24 cellular contexts compared by ENCODE assay signal in genomic region chr6:83051386-83052172, GRCh38.
DNase-seq lines count a peak whose midpoint lies in the region; ATAC-seq and TF ChIP-seq lines count a peak whose summit lies in the region.
"Had no signal": no experiment of that assay in that cellular context is flagged by ENCODE, and none has a peak within 500 bp of the region (broad histone marks: within the 10 kb centered on the region; RNA-seq: fewer than 3 reads in every experiment).

No MANE protein-coding gene starts in this region.

- no peak overlapping the region for H3K4me3 Mint-ChIP-seq in memory B cell
- H3K4me3 Mint-ChIP-seq: activated naive CD4-positive, alpha-beta T cell treated with anti-CD3 and anti-CD28 coated beads, Interleukin-2, amount 10 ng/mL, durations not matched to agents 7 days and 5 days; activated T-cell treated with anti-CD3 and anti-CD28 coated beads, Interleukin-2, amount 50 U/mL, for 72 hours; IgD-negative memory B cell; stimulated activated effector memory CD8-positive, alpha-beta T cell treated with anti-CD3 and anti-CD28 coated beads, Interleukin-12 subunit alpha, Interleukin-12 subunit beta, amount 100 ng/mL, for 72 hours; T-helper 2 cell treated with Interferon-gamma antibody and Interleukin-4, amounts not matched to agents 5 μg/mL and 100 μg/mL, for 36 hours had no signal

- TF ChIP-seq CTCF in VCaP (conservative IDR thresholded peaks at IDR 0.05), result no peak
- TF ChIP-seq CTCF in brain microvascular endothelial cell (IDR thresholded peaks at IDR 0.05; ENCODE audit: low read depth, low read length, missing control alignments), result no peak

- peak overlapping the region; percentile 41 for H3K27ac ChIP-seq in VCaP
- no peak overlapping the region for H3K27ac ChIP-seq in brain microvascular endothelial cell
- H3K27ac ChIP-seq: 22Rv1, HL-60, PC-9, SJCRH30, uterus had no signal

- peaks cover 5% of the 10 kb centered on the region for H3K4me1 Mint-ChIP-seq in memory B cell
- H3K4me1 Mint-ChIP-seq: activated naive CD4-positive, alpha-beta T cell treated with anti-CD3 and anti-CD28 coated beads, Interleukin-2, amount 10 ng/mL, durations not matched to agents 7 days and 5 days; stimulated activated effector memory CD8-positive, alpha-beta T cell treated with anti-CD3 and anti-CD28 coated beads, Interleukin-12 subunit alpha, Interleukin-12 subunit beta, amount 100 ng/mL, for 72 hours had no signal

- no peak overlapping the region for H3K4me3 ChIP-seq in brain microvascular endothelial cell (ENCODE audit: low read depth, low read length)
- H3K4me3 ChIP-seq: MG63, PC-9, SJCRH30, uterus had no signal

- H3K27me3 ChIP-seq in brain microvascular endothelial cell (replicated peaks), result no peaks in the 10 kb centered on the region
- H3K27me3 ChIP-seq: MG63, SJCRH30, uterus had no signal

- in situ Hi-C loops in brain microvascular endothelial cell (cut with HindIII; ENCODE audit: low pct_ligation_motif_present, low sequenced_read_pairs), result no loop called here

- H3K36me3 Mint-ChIP-seq in memory B cell, result peaks cover 25% of the 10 kb centered on the region

- DNase-seq in NCI-H146 (lab: John Stamatoyannopoulos, UW) (peak; percentile 6), NCI-H146 treated with DMSO at 0.1 percent for 48 hours (lab: John Stamatoyannopoulos, UW; ENCODE audit: unreplicated experiment) (no peak), NCI-H510A (lab: John Stamatoyannopoulos, UW) (peak; percentile 8), memory B cell (ENCODE audit: low spot score in 2 of 2) (no peak), brain microvascular endothelial cell (no peak), NCI-H82 (lab: John Stamatoyannopoulos, UW) (no peak)
- DNase-seq: activated naive CD4-positive, alpha-beta T cell treated with anti-CD3 and anti-CD28 coated beads, Interleukin-2, amount 10 ng/mL, durations not matched to agents 7 days and 5 days; activated T-cell treated with anti-CD3 and anti-CD28 coated beads, Interleukin-2, amount 50 U/mL, for 72 hours; aorta; effector CD4-positive, alpha-beta T cell; glutamatergic neuron; MG63; NCI-H526 treated with DMSO at 0.1 percent for 48 hours; PC-9; posterior cingulate gyrus; SJCRH30; uterus had no signal

- no peaks in the 10 kb centered on the region for H3K36me3 ChIP-seq in brain microvascular endothelial cell (replicated peaks)
- H3K36me3 ChIP-seq: MG63, uterus had no signal

- no peaks in the 10 kb centered on the region for H3K9me3 Mint-ChIP-seq in memory B cell
- H3K9me3 Mint-ChIP-seq: activated naive CD4-positive, alpha-beta T cell treated with anti-CD3 and anti-CD28 coated beads, Interleukin-2, amount 10 ng/mL, durations not matched to agents 7 days and 5 days; activated T-cell treated with anti-CD3 and anti-CD28 coated beads, Interleukin-2, amount 50 U/mL, for 72 hours; IgD-negative memory B cell; stimulated activated effector memory CD8-positive, alpha-beta T cell treated with anti-CD3 and anti-CD28 coated beads, Interleukin-12 subunit alpha, Interleukin-12 subunit beta, amount 100 ng/mL, for 72 hours; T-helper 2 cell treated with Interferon-gamma antibody and Interleukin-4, amounts not matched to agents 5 μg/mL and 100 μg/mL, for 36 hours had no signal

- H3K27ac Mint-ChIP-seq in memory B cell, result peak overlapping the region; percentile 45
- H3K27ac Mint-ChIP-seq: activated naive CD4-positive, alpha-beta T cell treated with anti-CD3 and anti-CD28 coated beads, Interleukin-2, amount 10 ng/mL, durations not matched to agents 7 days and 5 days; activated T-cell treated with anti-CD3 and anti-CD28 coated beads, Interleukin-2, amount 50 U/mL, for 72 hours; IgD-negative memory B cell; stimulated activated effector memory CD8-positive, alpha-beta T cell treated with anti-CD3 and anti-CD28 coated beads, Interleukin-12 subunit alpha, Interleukin-12 subunit beta, amount 100 ng/mL, for 72 hours; T-helper 2 cell treated with Interferon-gamma antibody and Interleukin-4, amounts not matched to agents 5 μg/mL and 100 μg/mL, for 36 hours had no signal

- no peak for ATAC-seq in memory B cell (ENCODE audit: low read depth)
- ATAC-seq in GM18909 (IDR thresholded peaks at IDR 0.05; ENCODE audit: poor library complexity, unreplicated experiment), result no peak
- ATAC-seq: activated T-cell treated with anti-CD3 and anti-CD28 coated beads, Interleukin-2, amount 50 U/mL, for 72 hours; stimulated activated effector memory CD8-positive, alpha-beta T cell treated with anti-CD3 and anti-CD28 coated beads, Interleukin-12 subunit alpha, Interleukin-12 subunit beta, amount 100 ng/mL, for 72 hours had no signal

- no peaks in the 10 kb centered on the region for H3K27me3 Mint-ChIP-seq in memory B cell
- H3K27me3 Mint-ChIP-seq: activated naive CD4-positive, alpha-beta T cell treated with anti-CD3 and anti-CD28 coated beads, Interleukin-2, amount 10 ng/mL, durations not matched to agents 7 days and 5 days; IgD-negative memory B cell had no signal

Comparison
In these comparisons a context has a peak if more than half of its experiments do, and no peak if none do; other contexts are left out.
1. DNase-seq: peak in NCI-H146 (single experiment) and NCI-H510A (single experiment); none in NCI-H146 treated with DMSO at 0.1 percent for 48 hours (single experiment), memory B cell (0 of 2), brain microvascular endothelial cell (single experiment) and NCI-H82 (single experiment).